Comparison of ENCODE assay signal across 9 cellular contexts in the genomic region with DNA sequence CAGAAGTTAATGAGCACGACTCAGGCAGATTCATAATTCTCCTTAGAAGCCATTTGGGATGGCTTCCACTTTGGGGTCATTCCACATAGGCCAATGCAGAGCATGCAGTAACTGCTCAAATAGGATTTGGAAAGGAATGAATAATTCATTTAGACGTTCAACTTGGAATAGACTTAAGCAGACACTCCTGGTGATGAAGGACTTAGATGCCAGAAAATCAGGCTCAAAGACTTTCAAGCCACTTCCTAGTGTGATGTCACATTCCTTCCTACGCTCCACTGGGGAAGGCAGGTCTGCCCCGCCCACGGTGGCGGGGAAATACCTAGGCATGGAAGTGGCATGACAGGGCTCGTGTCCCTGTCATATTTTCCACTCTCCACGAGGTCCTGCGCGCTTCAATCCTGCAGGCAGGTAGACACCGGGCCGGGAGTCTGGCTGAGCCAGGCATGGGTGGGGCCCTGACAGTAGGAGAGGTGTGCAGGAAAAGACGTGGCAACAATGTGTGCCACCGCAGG. TPM values are rescaled to one million over a fixed set of nuclear protein-coding genes. Genes with fewer than 3 reads are reported as not detected.
A peak's percentile ranks its signal among the peaks of the same experiment; 100 is the strongest.
DNase-seq lines count a peak whose midpoint lies in the region; ATAC-seq, FAIRE-seq and TF ChIP-seq lines count a peak whose summit lies in the region.
"Had no signal": no experiment of that assay in that cellular context is flagged by ENCODE, and none has a peak within 500 bp of the region (broad histone marks: within the 10 kb centered on the region; RNA-seq: fewer than 3 reads in every experiment).

A gene (plus strand): TSS at position 348 of the 515 bp plus-strand sequence. CDS start 845 bp downstream, outside the sequence.

- TF ChIP-seq CTCF in cardiac fibroblast (IDR thresholded peaks at IDR 0.05; ENCODE audit: low read depth, low read length): no peak

- H3K27ac ChIP-seq in mesenchymal stem cell (ENCODE audit: low read length, poor library complexity, severe bottlenecking): no peak within 1 kb of the TSS

- H3K23ac ChIP-seq in mesenchymal stem cell (ENCODE audit: low read length in 2 of 2): no peak within 1 kb of the TSS

- no peak within 1 kb of the TSS for H3K14ac ChIP-seq in mesenchymal stem cell (ENCODE audit: low read length in 2 of 2)

- H3K36me3 Mint-ChIP-seq in T-cell: no peaks in the 10 kb centered on the region
- peaks cover 5% of the 10 kb centered on the region for H3K36me3 Mint-ChIP-seq in stimulated activated naive CD8-positive, alpha-beta T cell treated with anti-CD3 and anti-CD28 coated beads, Interleukin-15, Interleukin-2, amounts not matched to agents 100 ng/mL and 50 ng/mL, for 24 hours (ENCODE audit: low read depth)

- H4K91ac ChIP-seq in mesenchymal stem cell (ENCODE audit: low read length): peak within 1 kb of the TSS; percentile 69

- no peak within 1 kb of the TSS for H2AK5ac ChIP-seq in mesenchymal stem cell (ENCODE audit: low read length, severe bottlenecking)

- H2BK15ac ChIP-seq in mesenchymal stem cell (ENCODE audit: low read depth, poor library complexity, severe bottlenecking): peak within 1 kb of the TSS; percentile 36

- no peaks in the 10 kb centered on the region for H3K79me1 ChIP-seq in mesenchymal stem cell (replicated peaks; ENCODE audit: low read length, poor library complexity, severe bottlenecking)

- H2AFZ ChIP-seq in mesenchymal stem cell (ENCODE audit: low read depth, low read length): no peak within 1 kb of the TSS

- 94% methylated on average over 14 of the region's 14 CpGs for WGBS in mesenchymal stem cell

- no peak within 1 kb of the TSS for H3K4me2 ChIP-seq in mesenchymal stem cell (ENCODE audit: low read length, poor library complexity, severe bottlenecking)

- no peaks in the 10 kb centered on the region for H3K27me3 ChIP-seq in mesenchymal stem cell (ENCODE audit: control insufficient read depth in 1 of 2, insufficient read depth in 1 of 2, low read length in 2 of 2)

- peaks cover 12 to 16% of the 10 kb centered on the region in 2 donors for H3K27me3 Mint-ChIP-seq in T-cell
- peaks cover 51% of the 10 kb centered on the region for H3K27me3 Mint-ChIP-seq in stimulated activated naive CD8-positive, alpha-beta T cell treated with anti-CD3 and anti-CD28 coated beads, Interleukin-15, Interleukin-2, amounts not matched to agents 100 ng/mL and 50 ng/mL, for 24 hours

- peak within 1 kb of the TSS; percentile 67 for H4K8ac ChIP-seq in mesenchymal stem cell (ENCODE audit: low read length)

- H3K36me3 ChIP-seq in mesenchymal stem cell (ENCODE audit: control insufficient read depth in 1 of 2, insufficient read depth in 2 of 2, low read depth in 1 of 2, low read length in 2 of 2): no peaks in the 10 kb centered on the region

- CTCF ChIA-PET in T-cell (lab: Charles Lee): interaction anchor here in 1 of 2 donors (1.2 kb wide), 1 partner anchor 54 kb away, joined by 5 read pairs; no protein-coding TSS in a partner anchor

- FAIRE-seq in HTR-8/SVneo (lab: Jason Lieb, UNC) (no peak), urothelium cell line (lab: Jason Lieb, UNC) (no peak)

- H3K4ac ChIP-seq in mesenchymal stem cell (ENCODE audit: low read depth in 1 of 2, low read length in 2 of 2): peak within 1 kb of the TSS in 1 of 2 experiments; percentile 35

- no peak within 1 kb of the TSS for H3K18ac ChIP-seq in mesenchymal stem cell (ENCODE audit: low read depth in 1 of 2, low read length in 2 of 2)

- H3K27ac Mint-ChIP-seq in T-cell: no peak within 1 kb of the TSS
- H3K27ac Mint-ChIP-seq in stimulated activated naive CD8-positive, alpha-beta T cell treated with anti-CD3 and anti-CD28 coated beads, Interleukin-15, Interleukin-2, amounts not matched to agents 100 ng/mL and 50 ng/mL, for 24 hours: peak within 1 kb of the TSS; percentile 83

- H3K4me3 ChIP-seq in cardiac fibroblast (replicated peaks in 1 of 2; ENCODE audit: low read depth in 2 of 2, low read length in 2 of 2): peak within 1 kb of the TSS; percentile 38 to 49
- H3K4me3 ChIP-seq in mesenchymal stem cell (ENCODE audit: insufficient read depth in 1 of 2, low read depth in 1 of 2, low read length in 2 of 2): peak within 1 kb of the TSS in 1 of 2 experiments; percentile 78

- H2BK120ac ChIP-seq in mesenchymal stem cell (ENCODE audit: low read depth, low read length): no peak within 1 kb of the TSS

- POLR2A ChIA-PET in T-cell (lab: Charles Lee): no interaction called here

- ATAC-seq in T-cell (replicated peaks in 1 of 4): no peak

- DNase-seq in T-cell (no peak), cardiac fibroblast (ENCODE audit: low read depth in 2 of 2) (peak in 1 of 2 donors; percentile 58), mesenchymal stem cell (no peak), putamen (ENCODE audit: low spot score) (no peak), HTR-8/SVneo (ENCODE audit: insufficient read length, low spot score) (no peak), activated gamma-delta T cell (lab: John Stamatoyannopoulos, UW) (no peak), urothelium cell line (ENCODE audit: low spot score) (no peak)
- DNase-seq: GOT3 had no signal

- H2BK5ac ChIP-seq in mesenchymal stem cell (ENCODE audit: low read depth, low read length, poor library complexity, severe bottlenecking): no peak within 1 kb of the TSS

- peaks cover 6 to 15% (median 13%) of the 10 kb centered on the region in 3 donors for H3K4me1 Mint-ChIP-seq in T-cell
- peaks cover 15% of the 10 kb centered on the region for H3K4me1 Mint-ChIP-seq in stimulated activated naive CD8-positive, alpha-beta T cell treated with anti-CD3 and anti-CD28 coated beads, Interleukin-15, Interleukin-2, amounts not matched to agents 100 ng/mL and 50 ng/mL, for 24 hours (ENCODE audit: low read depth)

- H3K9me3 Mint-ChIP-seq in T-cell: no peaks in the 10 kb centered on the region
- H3K9me3 Mint-ChIP-seq in stimulated activated naive CD8-positive, alpha-beta T cell treated with anti-CD3 and anti-CD28 coated beads, Interleukin-15, Interleukin-2, amounts not matched to agents 100 ng/mL and 50 ng/mL, for 24 hours: peaks cover 4% of the 10 kb centered on the region

- peak within 1 kb of the TSS; percentile 78 to 88 (median 81) for H3K4me3 Mint-ChIP-seq in T-cell
- H3K4me3 Mint-ChIP-seq in stimulated activated naive CD8-positive, alpha-beta T cell treated with anti-CD3 and anti-CD28 coated beads, Interleukin-15, Interleukin-2, amounts not matched to agents 100 ng/mL and 50 ng/mL, for 24 hours: peak within 1 kb of the TSS; percentile 73

- no peaks in the 10 kb centered on the region for H3K4me1 ChIP-seq in mesenchymal stem cell (ENCODE audit: control insufficient read depth, insufficient read depth, low read depth, low read length)

- H2BK12ac ChIP-seq in mesenchymal stem cell (ENCODE audit: low read length in 2 of 2): peak within 1 kb of the TSS in 1 of 2 experiments; percentile 7

- H3K9ac ChIP-seq in mesenchymal stem cell (ENCODE audit: low read length): peak within 1 kb of the TSS; percentile 78

- H3K9me3 ChIP-seq in mesenchymal stem cell (ENCODE audit: control insufficient read depth, low read length): no peaks in the 10 kb centered on the region

RNA-seq across cellular contexts. Expression of the gene that starts here (rescaled TPM):
- total RNA-seq in T-cell: not detected
- polyA plus RNA-seq in mesenchymal stem cell (2013, experiment 1 of 2): 0.06 TPM
- 0.12 TPM for polyA plus RNA-seq in mesenchymal stem cell (2013, experiment 2 of 2)
